Comparison of ENCODE assay signal across 8 cellular contexts in the genomic region with DNA sequence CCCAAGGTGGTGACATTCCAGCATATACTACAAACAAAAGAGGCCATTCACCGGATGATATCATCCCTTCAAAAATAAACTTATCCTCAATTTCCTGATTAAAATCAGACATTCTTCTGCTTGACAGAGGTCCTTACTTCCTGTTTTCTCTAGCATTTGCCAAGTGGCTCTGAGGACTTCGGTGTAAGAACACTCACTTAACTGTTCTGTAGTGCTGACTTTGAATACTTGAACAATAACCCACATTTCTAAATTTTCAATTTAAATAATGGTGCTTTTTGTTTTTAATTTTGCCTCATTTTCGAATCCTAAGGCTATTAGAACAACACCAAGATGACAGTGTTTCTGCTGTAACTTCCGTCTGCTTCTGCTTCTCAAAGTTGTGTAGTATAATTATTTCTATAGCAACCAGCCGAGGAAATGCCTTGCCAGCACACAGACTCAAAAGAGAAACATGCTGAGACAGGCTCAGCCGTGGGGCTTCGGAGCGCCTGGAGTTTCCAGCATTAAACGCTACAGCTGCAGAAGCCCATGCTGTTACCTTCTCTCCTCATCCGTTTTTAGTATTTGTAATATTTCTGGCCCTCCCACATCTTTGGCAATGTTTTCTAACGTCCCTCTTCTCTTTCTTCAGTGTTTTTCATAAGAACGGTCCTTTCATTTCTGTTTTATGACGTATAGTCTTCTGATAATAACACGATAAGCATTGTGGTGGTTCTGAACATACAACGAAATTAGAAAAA. TPM values are rescaled to one million over a fixed set of nuclear protein-coding genes. Genes with fewer than 3 reads are reported as not detected.
DNase-seq lines count a peak whose midpoint lies in the region; ATAC-seq and TF ChIP-seq lines count a peak whose summit lies in the region.

No MANE protein-coding gene starts in this region.

- H3K9me3 Mint-ChIP-seq in activated naive CD8-positive, alpha-beta T cell treated with anti-CD3 and anti-CD28 coated beads, Interleukin-2, amount 10 ng/mL, durations not matched to agents 7 days and 5 days, result peaks cover 3% of the 10 kb centered on the region
- no peaks in the 10 kb centered on the region for H3K9me3 Mint-ChIP-seq in type B pancreatic cell

- H3K27me3 Mint-ChIP-seq in activated naive CD8-positive, alpha-beta T cell treated with anti-CD3 and anti-CD28 coated beads, Interleukin-2, amount 10 ng/mL, durations not matched to agents 7 days and 5 days, result no peaks in the 10 kb centered on the region
- no peaks in the 10 kb centered on the region for H3K27me3 Mint-ChIP-seq in type B pancreatic cell

- intact Hi-C loops in Right ventricle myocardium inferior (cut with DNase I), result loop anchor here (2.0 kb wide), 1 partner anchor 21 kb away; no protein-coding TSS in a partner anchor

- peak overlapping the region; percentile 58 for H3K4me3 ChIP-seq in Jurkat, Clone E6-1 (ENCODE audit: low read length)

- peak; percentile 92 for ATAC-seq in GM21528 (IDR thresholded peaks at IDR 0.05; ENCODE audit: low FRiP score, unreplicated experiment)
- ATAC-seq in activated naive CD8-positive, alpha-beta T cell treated with anti-CD3 and anti-CD28 coated beads, Interleukin-2, amount 10 ng/mL, durations not matched to agents 7 days and 5 days (ENCODE audit: low read depth), result peak; percentile 95
- peak; percentile 94 for ATAC-seq in Right ventricle myocardium inferior

- no peaks in the 10 kb centered on the region for H3K36me3 Mint-ChIP-seq in activated naive CD8-positive, alpha-beta T cell treated with anti-CD3 and anti-CD28 coated beads, Interleukin-2, amount 10 ng/mL, durations not matched to agents 7 days and 5 days
- no peaks in the 10 kb centered on the region for H3K36me3 Mint-ChIP-seq in type B pancreatic cell

- POLR2A ChIA-PET in activated naive CD8-positive, alpha-beta T cell treated with anti-CD3 and anti-CD28 coated beads, Interleukin-2, amount 10 ng/mL, durations not matched to agents 7 days and 5 days (lab: Charles Lee), result interaction anchor here (1.1 to 3.1 kb wide), 4 partner anchors 20 to 25 kb away, joined by 5 to 21 read pairs (median 7); a partner anchor contains a TSS

- TF ChIP-seq CTCF in type B pancreatic cell (conservative IDR thresholded peaks at IDR 0.05), result no peak

- H3K27ac Mint-ChIP-seq in activated naive CD8-positive, alpha-beta T cell treated with anti-CD3 and anti-CD28 coated beads, Interleukin-2, amount 10 ng/mL, durations not matched to agents 7 days and 5 days, result peak overlapping the region; percentile 97
- H3K27ac Mint-ChIP-seq in type B pancreatic cell, result peak overlapping the region; percentile 97

- H3K4me3 Mint-ChIP-seq in activated naive CD8-positive, alpha-beta T cell treated with anti-CD3 and anti-CD28 coated beads, Interleukin-2, amount 10 ng/mL, durations not matched to agents 7 days and 5 days, result peak overlapping the region; percentile 90
- peak overlapping the region; percentile 84 for H3K4me3 Mint-ChIP-seq in type B pancreatic cell

- peaks cover 23% of the 10 kb centered on the region for H3K4me1 Mint-ChIP-seq in activated naive CD8-positive, alpha-beta T cell treated with anti-CD3 and anti-CD28 coated beads, Interleukin-2, amount 10 ng/mL, durations not matched to agents 7 days and 5 days
- peaks cover 29% of the 10 kb centered on the region for H3K4me1 Mint-ChIP-seq in type B pancreatic cell (ENCODE audit: unreplicated experiment)

- DNase-seq in DMS153 (lab: John Stamatoyannopoulos, UW) (peak; percentile 46), SKM-1 (lab: John Stamatoyannopoulos, UW; ENCODE audit: unreplicated experiment) (peak; percentile 46), Right ventricle myocardium inferior (ENCODE audit: missing footprints) (peak; percentile 85), pons (ENCODE audit: low spot score) (peak; percentile 70), type B pancreatic cell (ENCODE audit: extremely low spot score, unreplicated experiment) (no peak)
- DNase-seq in Jurkat, Clone E6-1 (ENCODE audit: low read depth, low spot score), result peak; percentile 83
- DNase-seq in activated naive CD8-positive, alpha-beta T cell treated with anti-CD3 and anti-CD28 coated beads, Interleukin-2, amount 10 ng/mL, durations not matched to agents 7 days and 5 days, result peak; percentile 65

RNA-seq across cellular contexts. Expression of a gene that starts 19.5 kb away (rescaled TPM):
- polyA plus RNA-seq in Jurkat, Clone E6-1 (2012; ENCODE audit: insufficient read depth, insufficient read length), result 11.2 TPM
- 100 to 1,000 TPM; 171 to 187 TPM for total RNA-seq in activated naive CD8-positive, alpha-beta T cell treated with anti-CD3 and anti-CD28 coated beads, Interleukin-2, amount 10 ng/mL, durations not matched to agents 7 days and 5 days
- 75.7 TPM for total RNA-seq in Right ventricle myocardium inferior
- 923 and 5,513 TPM in 2 replicates for total RNA-seq in type B pancreatic cell (ENCODE audit: low replicate concordance)
